ENCODE assay signal across 11 cellular contexts in the genomic region with DNA sequence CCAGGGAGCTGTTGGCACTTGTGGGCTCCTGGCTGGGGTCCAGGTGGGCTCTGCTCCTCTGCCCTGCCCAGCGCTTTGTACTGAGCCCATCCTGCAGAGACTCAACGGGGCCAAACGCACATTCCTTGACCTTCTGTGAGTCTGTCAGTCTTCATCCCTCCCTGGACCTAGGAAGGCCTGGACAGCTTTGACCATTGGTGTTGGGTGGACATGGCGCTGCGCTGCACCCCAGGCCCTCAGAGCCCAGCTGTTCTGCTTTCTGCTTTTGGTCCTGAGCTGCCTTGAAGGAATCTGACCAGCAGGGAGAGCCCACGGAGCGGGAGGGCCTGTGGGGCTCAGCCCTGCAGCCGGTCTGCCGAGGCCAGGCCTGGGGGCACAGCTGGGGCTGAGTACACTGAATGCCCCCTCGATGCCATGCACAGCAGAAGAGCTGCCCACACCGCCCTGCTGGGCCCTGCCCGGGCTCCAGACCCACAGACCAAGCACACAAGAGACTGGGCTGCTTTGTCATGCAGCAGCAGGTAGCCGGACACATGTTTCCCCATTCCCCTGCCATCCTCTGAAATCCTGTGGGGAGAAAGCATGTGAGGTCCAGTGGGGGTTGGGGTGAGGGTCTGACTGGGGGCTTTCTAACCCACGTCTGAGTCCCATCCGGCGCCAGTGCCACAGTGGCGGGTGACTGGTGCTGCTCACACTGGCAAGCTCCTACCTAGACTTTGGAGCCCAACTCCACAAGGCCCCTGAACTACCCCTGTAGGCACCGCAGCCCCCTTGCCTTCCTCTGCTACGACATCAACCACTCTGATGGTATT. TPM values are rescaled to one million over a fixed set of nuclear protein-coding genes. Genes with fewer than 3 reads are reported as not detected.
DNase-seq lines count a peak whose midpoint lies in the region; ATAC-seq and TF ChIP-seq lines count a peak whose summit lies in the region.
"Had no signal": no experiment of that assay in that cellular context is flagged by ENCODE, and none has a peak within 500 bp of the region (broad histone marks: within the 10 kb centered on the region; RNA-seq: fewer than 3 reads in every experiment).

No MANE protein-coding gene starts in this region.

- H3K4me1 ChIP-seq in heart left ventricle, result no peaks in the 10 kb centered on the region
- no peaks in the 10 kb centered on the region for H3K4me1 ChIP-seq in CD8-positive, alpha-beta T cell (ENCODE audit: insufficient read depth, low read length)
- H3K4me1 ChIP-seq: psoas muscle had no signal

- no peak overlapping the region for H3K27ac ChIP-seq in heart left ventricle
- H3K27ac ChIP-seq in CD8-positive, alpha-beta T cell (ENCODE audit: low read depth, low read length), result no peak overlapping the region
- H3K27ac ChIP-seq: psoas muscle had no signal

- no peak overlapping the region for H3K4me3 ChIP-seq in heart left ventricle
- no peak overlapping the region for H3K4me3 ChIP-seq in fibroblast of pulmonary artery (replicated peaks; ENCODE audit: low read depth, low read length)
- no peak overlapping the region for H3K4me3 ChIP-seq in CD8-positive, alpha-beta T cell (ENCODE audit: low read depth, low read length)
- H3K4me3 ChIP-seq: psoas muscle had no signal

- CTCF ChIA-PET in CD8-positive, alpha-beta T cell (lab: Charles Lee), result interaction anchor here (0.7 to 1.1 kb wide), 2 partner anchors 18 to 94 kb away, joined by 3 read pairs; no protein-coding TSS in a partner anchor

- peak in 8 of 12 donors; percentile 9 to 42 (median 18) for TF ChIP-seq CTCF in heart left ventricle (IDR thresholded peaks at IDR 0.05)
- TF ChIP-seq CTCF in fibroblast of pulmonary artery (IDR thresholded peaks at IDR 0.05; ENCODE audit: low read length, missing control alignments), result peak; percentile 29
- peak; percentile 52 for TF ChIP-seq CTCF in type B pancreatic cell (conservative IDR thresholded peaks at IDR 0.05)
- TF ChIP-seq CTCF in CD8-positive, alpha-beta T cell (IDR thresholded peaks at IDR 0.05), result no peak

- no peak for DNase-seq in heart left ventricle
- no peak for DNase-seq in Right ventricle myocardium inferior (ENCODE audit: missing footprints)
- DNase-seq in RKO (ENCODE audit: low spot score), result peak; percentile 22
- peak; percentile 13 for DNase-seq in fibroblast of pulmonary artery (ENCODE audit: low read depth)
- DNase-seq in type B pancreatic cell (ENCODE audit: extremely low spot score, unreplicated experiment), result no peak
- DNase-seq in natural killer cell treated with Interleukin-12 subunit alpha and Interleukin-12 subunit beta and Interleukin-15 and Interleukin-18, amount 100 ng/mL, for 72 hours (ENCODE audit: low spot score), result no peak
- no peak for DNase-seq in ureter (ENCODE audit: low spot score)
- DNase-seq in CD8-positive, alpha-beta T cell, result no peak
- DNase-seq: activated naive CD4-positive, alpha-beta T cell treated with anti-CD3 and anti-CD28 coated beads, Interleukin-2, amount 50 U/mL, for 16 hours; C1 segment of cervical spinal cord; psoas muscle had no signal

- H3K4me1 Mint-ChIP-seq in type B pancreatic cell (ENCODE audit: unreplicated experiment), result peaks cover 13% of the 10 kb centered on the region
- H3K4me1 Mint-ChIP-seq in natural killer cell treated with Interleukin-12 subunit alpha and Interleukin-12 subunit beta and Interleukin-15 and Interleukin-18, amount 100 ng/mL, for 72 hours (ENCODE audit: low read depth in 2 of 2), result no peaks in the 10 kb centered on the region
- no peaks in the 10 kb centered on the region for H3K4me1 Mint-ChIP-seq in CD8-positive, alpha-beta T cell (ENCODE audit: low read depth)

- intact Hi-C loops in heart left ventricle (cut with DNase I), result loop anchor here in 4 of 10 donors (5.0 to 10.0 kb wide), 3 partner anchors 62 to 92 kb away; partner anchors contain the start of gene RTN4R (in 4 of the 4)
- intact Hi-C loops in Right ventricle myocardium inferior (cut with DNase I), result no loop called here
- intact Hi-C loops in CD8-positive, alpha-beta T cell (cut with DNase I, micrococcal nuclease), result loop anchor here in 1 of 2 experiments (10.0 kb wide), 1 partner anchor 50 kb away; no protein-coding TSS in a partner anchor

- H3K36me3 ChIP-seq in heart left ventricle, result no peaks in the 10 kb centered on the region
- no peaks in the 10 kb centered on the region for H3K36me3 ChIP-seq in CD8-positive, alpha-beta T cell (ENCODE audit: insufficient read depth, low read length)

- H3K4me3 Mint-ChIP-seq in type B pancreatic cell, result no peak overlapping the region
- no peak overlapping the region for H3K4me3 Mint-ChIP-seq in natural killer cell treated with Interleukin-12 subunit alpha and Interleukin-12 subunit beta and Interleukin-15 and Interleukin-18, amount 100 ng/mL, for 72 hours
- no peak overlapping the region for H3K4me3 Mint-ChIP-seq in CD8-positive, alpha-beta T cell

- H3K9me3 Mint-ChIP-seq in type B pancreatic cell, result no peaks in the 10 kb centered on the region
- H3K9me3 Mint-ChIP-seq in natural killer cell treated with Interleukin-12 subunit alpha and Interleukin-12 subunit beta and Interleukin-15 and Interleukin-18, amount 100 ng/mL, for 72 hours, result no peaks in the 10 kb centered on the region
- no peaks in the 10 kb centered on the region for H3K9me3 Mint-ChIP-seq in CD8-positive, alpha-beta T cell

- H3K27me3 ChIP-seq in heart left ventricle, result no peaks in the 10 kb centered on the region
- H3K27me3 ChIP-seq in CD8-positive, alpha-beta T cell (ENCODE audit: insufficient read depth, low read length), result no peaks in the 10 kb centered on the region

- no peaks in the 10 kb centered on the region for H3K36me3 Mint-ChIP-seq in type B pancreatic cell
- no peaks in the 10 kb centered on the region for H3K36me3 Mint-ChIP-seq in natural killer cell treated with Interleukin-12 subunit alpha and Interleukin-12 subunit beta and Interleukin-15 and Interleukin-18, amount 100 ng/mL, for 72 hours
- no peaks in the 10 kb centered on the region for H3K36me3 Mint-ChIP-seq in CD8-positive, alpha-beta T cell

- H3K27ac Mint-ChIP-seq in type B pancreatic cell, result no peak overlapping the region
- H3K27ac Mint-ChIP-seq in natural killer cell treated with Interleukin-12 subunit alpha and Interleukin-12 subunit beta and Interleukin-15 and Interleukin-18, amount 100 ng/mL, for 72 hours, result no peak overlapping the region
- H3K27ac Mint-ChIP-seq in CD8-positive, alpha-beta T cell, result no peak overlapping the region

- POLR2A ChIA-PET in CD8-positive, alpha-beta T cell (lab: Charles Lee), result no interaction called here

- no peaks in the 10 kb centered on the region for H3K27me3 Mint-ChIP-seq in type B pancreatic cell
- no peaks in the 10 kb centered on the region for H3K27me3 Mint-ChIP-seq in natural killer cell treated with Interleukin-12 subunit alpha and Interleukin-12 subunit beta and Interleukin-15 and Interleukin-18, amount 100 ng/mL, for 72 hours
- no peaks in the 10 kb centered on the region for H3K27me3 Mint-ChIP-seq in CD8-positive, alpha-beta T cell (ENCODE audit: low read depth)

- no peaks in the 10 kb centered on the region for H3K9me3 ChIP-seq in heart left ventricle
- H3K9me3 ChIP-seq in CD8-positive, alpha-beta T cell (ENCODE audit: low read length), result no peaks in the 10 kb centered on the region
- H3K9me3 ChIP-seq: psoas muscle had no signal

- 68 to 79% (median 71%) methylated on average over 18 to 19 of the region's 19 CpGs for WGBS in heart left ventricle, 4 donors

- ATAC-seq in heart left ventricle (peak in 3 of 4 donors; percentile 13 to 38 (median 14)), Right ventricle myocardium inferior (no peak)
- no peak for ATAC-seq in natural killer cell treated with Interleukin-12 subunit alpha and Interleukin-12 subunit beta and Interleukin-15 and Interleukin-18, amount 100 ng/mL, for 72 hours
- no peak for ATAC-seq in CD8-positive, alpha-beta T cell
- ATAC-seq: psoas muscle had no signal

- no peak for TF ChIP-seq POLR2A in heart left ventricle (IDR thresholded peaks at IDR 0.05)

RNA-seq across cellular contexts. Expression of gene CCDC188, which starts 24.1 kb away (rescaled TPM):
- total RNA-seq in heart left ventricle, result 1 to 10 TPM in 1 of 9 donors, under 1 TPM in 4, not detected in 4; 0.17 to 1.0 (median 0.46) TPM
- polyA plus RNA-seq in heart left ventricle, result 1 to 10 TPM in 1 of 2 donors, under 1 TPM in 1; 0.50 to 1.0 TPM
- 0.32 TPM for total RNA-seq in Right ventricle myocardium inferior
- total RNA-seq in type B pancreatic cell (ENCODE audit: low replicate concordance), result 2.6 and 4.3 TPM in 2 replicates
- under 1 TPM in 1 of 2 donors, not detected in 1; 0.36 TPM for total RNA-seq in natural killer cell treated with Interleukin-12 subunit alpha and Interleukin-12 subunit beta and Interleukin-15 and Interleukin-18, amount 100 ng/mL, for 72 hours
- total RNA-seq in ureter, result 2.6 TPM
- not detected for total RNA-seq in CD8-positive, alpha-beta T cell

RNA-seq across cellular contexts. Expression of gene ZDHHC8, which starts 43.4 kb away (rescaled TPM):
- total RNA-seq in heart left ventricle, result 10 to 100 TPM; 15.7 to 45.2 (median 40.6) TPM
- polyA plus RNA-seq in heart left ventricle, result 10 to 100 TPM; 21.5 to 26.3 TPM
- total RNA-seq in Right ventricle myocardium inferior, result 44.4 TPM
- total RNA-seq in type B pancreatic cell (ENCODE audit: low replicate concordance), result 55.2 and 73.6 TPM in 2 replicates
- total RNA-seq in natural killer cell treated with Interleukin-12 subunit alpha and Interleukin-12 subunit beta and Interleukin-15 and Interleukin-18, amount 100 ng/mL, for 72 hours, result 100 to 1,000 TPM in 1 of 2 donors, 10 to 100 TPM in 1; 53.9 to 124 TPM
- 64.2 TPM for total RNA-seq in ureter
- 10 to 100 TPM; 39.3 to 43.4 TPM for total RNA-seq in CD8-positive, alpha-beta T cell

RNA-seq across cellular contexts. Expression of gene TRMT2A, which starts 58.0 kb away (rescaled TPM):
- total RNA-seq in heart left ventricle (10 to 100 TPM; 18.2 to 31.3 (median 20.2) TPM), Right ventricle myocardium inferior (24.5 TPM), type B pancreatic cell (ENCODE audit: low replicate concordance) (57.7 and 64.8 TPM in 2 replicates), ureter (81.8 TPM)
- 10 to 100 TPM; 15.8 to 30.1 TPM for polyA plus RNA-seq in heart left ventricle
- total RNA-seq in natural killer cell treated with Interleukin-12 subunit alpha and Interleukin-12 subunit beta and Interleukin-15 and Interleukin-18, amount 100 ng/mL, for 72 hours, result 100 to 1,000 TPM; 107 to 166 TPM
- 10 to 100 TPM; 57.8 to 62.8 TPM for total RNA-seq in CD8-positive, alpha-beta T cell

RNA-seq across cellular contexts. Expression of gene RANBP1, which starts 59.1 kb away (rescaled TPM):
- total RNA-seq in heart left ventricle (10 to 100 TPM; 35.8 to 85.3 (median 41.5) TPM), Right ventricle myocardium inferior (42.7 TPM), type B pancreatic cell (ENCODE audit: low replicate concordance) (129 and 235 TPM in 2 replicates), ureter (106 TPM)
- polyA plus RNA-seq in heart left ventricle, result 10 to 100 TPM; 29.3 to 67.1 TPM
- 100 to 1,000 TPM; 236 to 499 TPM for total RNA-seq in natural killer cell treated with Interleukin-12 subunit alpha and Interleukin-12 subunit beta and Interleukin-15 and Interleukin-18, amount 100 ng/mL, for 72 hours
- 10 to 100 TPM; 61.5 to 66.2 TPM for total RNA-seq in CD8-positive, alpha-beta T cell

Comparison
In these comparisons a context has a peak if more than half of its experiments do, and no peak if none do; other contexts are left out.
1. ATAC-seq: peak in heart left ventricle (3 of 4); none in Right ventricle myocardium inferior (single experiment), natural killer cell treated with Interleukin-12 subunit alpha and Interleukin-12 subunit beta and Interleukin-15 and Interleukin-18, amount 100 ng/mL, for 72 hours (0 of 2) and CD8-positive, alpha-beta T cell (single experiment).
2. DNase-seq: peak in RKO (single experiment) and fibroblast of pulmonary artery (single experiment); none in heart left ventricle (0 of 5), Right ventricle myocardium inferior (single experiment), type B pancreatic cell (single experiment), natural killer cell treated with Interleukin-12 subunit alpha and Interleukin-12 subunit beta and Interleukin-15 and Interleukin-18, amount 100 ng/mL, for 72 hours (single experiment), ureter (single experiment) and CD8-positive, alpha-beta T cell (0 of 7).